ENCODE assay signal across 9 cellular contexts in genomic region chr10:22683995-22684305, GRCh38. TPM values are rescaled to one million over a fixed set of nuclear protein-coding genes. Genes with fewer than 3 reads are reported as not detected.
DNase-seq lines count a peak whose midpoint lies in the region; ATAC-seq and TF ChIP-seq lines count a peak whose summit lies in the region.
"Had no signal": no experiment of that assay in that cellular context is flagged by ENCODE, and none has a peak within 500 bp of the region (broad histone marks: within the 10 kb centered on the region; RNA-seq: fewer than 3 reads in every experiment).

No MANE protein-coding gene starts in this region.

- H3K9me3 ChIP-seq in left ventricle myocardium inferior (replicated peaks) (no peaks in the 10 kb centered on the region), adrenal gland (replicated peaks in 1 of 3) (no peaks in the 10 kb centered on the region)

- H3K4me1 ChIP-seq in left ventricle myocardium inferior (peaks cover 44% of the 10 kb centered on the region), adrenal gland (replicated peaks in 1 of 2) (peaks cover 13 to 48% of the 10 kb centered on the region in 2 donors)

- 56 to 71% (median 60%) methylated on average over 1 of the region's 1 CpG for WGBS in adrenal gland, 4 donors

- CTCF ChIA-PET in T-cell (lab: Charles Lee), result interaction anchor here in 1 of 2 donors (3.4 kb wide), 1 partner anchor 29 kb away, joined by 22 read pairs; no protein-coding TSS in a partner anchor

- no peak overlapping the region for H3K4me3 ChIP-seq in left ventricle myocardium inferior
- no peak overlapping the region for H3K4me3 ChIP-seq in adrenal gland

- H3K27ac ChIP-seq in left ventricle myocardium inferior (replicated peaks) (no peak overlapping the region), adrenal gland (peak overlapping the region in 1 of 5 donors; percentile 27)

- peak overlapping the region; percentile 92 to 97 for H3K27ac Mint-ChIP-seq in T-cell

- H3K9me3 Mint-ChIP-seq in T-cell, result no peaks in the 10 kb centered on the region

- no peak for TF ChIP-seq POLR2A in adrenal gland (IDR thresholded peaks at IDR 0.05)

- no peak for DNase-seq in Right ventricle myocardium superior
- DNase-seq in left ventricle myocardium inferior, result no peak
- no peak for DNase-seq in T-cell
- peak; percentile 38 for DNase-seq in germinal center (ENCODE audit: low spot score)
- no peak for DNase-seq in adrenal gland
- no peak for DNase-seq in COR-L47 (lab: John Stamatoyannopoulos, UW)
- no peak for DNase-seq in activated gamma-delta T cell treated with Interleukin-2 at 50 U/mL for 16 hours
- DNase-seq: NCI-H2171 treated with DMSO at 0.1 percent for 48 hours had no signal

- intact Hi-C loops in Right ventricle myocardium superior (cut with DNase I) (no loop called here), left ventricle myocardium inferior (cut with micrococcal nuclease) (no loop called here), adrenal gland (cut with DNase I) (no loop called here)

- no peaks in the 10 kb centered on the region for H3K27me3 ChIP-seq in left ventricle myocardium inferior (ENCODE audit: low read depth)
- no peaks in the 10 kb centered on the region for H3K27me3 ChIP-seq in adrenal gland

- H3K36me3 Mint-ChIP-seq in T-cell, result no peaks in the 10 kb centered on the region

- H3K27me3 Mint-ChIP-seq in T-cell, result no peaks in the 10 kb centered on the region

- POLR2A ChIA-PET in T-cell (lab: Charles Lee), result interaction anchor here (0.6 to 1.1 kb wide), 5 partner anchors 9 to 1939 kb away, joined by 3 to 7 read pairs (median 3); no protein-coding TSS in a partner anchor

- H3K4me1 Mint-ChIP-seq in T-cell, result peaks cover 90 to 92% (median 91%) of the 10 kb centered on the region in 3 donors

- TF ChIP-seq CTCF in left ventricle myocardium inferior (IDR thresholded peaks at IDR 0.05; ENCODE audit: borderline replicate concordance) (no peak), adrenal gland (IDR thresholded peaks at IDR 0.05) (no peak)

- peak overlapping the region; percentile 49 to 75 (median 65) for H3K4me3 Mint-ChIP-seq in T-cell

- ATAC-seq in Right ventricle myocardium superior (ENCODE audit: poor library complexity), result peak; percentile 8
- no peak for ATAC-seq in T-cell (replicated peaks in 1 of 4)
- no peak for ATAC-seq in HG02759 (IDR thresholded peaks at IDR 0.05; ENCODE audit: unreplicated experiment)

- H3K36me3 ChIP-seq in left ventricle myocardium inferior, result no peaks in the 10 kb centered on the region
- no peaks in the 10 kb centered on the region for H3K36me3 ChIP-seq in adrenal gland (replicated peaks in 1 of 2)

RNA-seq across cellular contexts. Expression of gene PIP4K2A, which starts 30.4 kb away (rescaled TPM):
- total RNA-seq in Right ventricle myocardium superior (13.9 TPM), left ventricle myocardium inferior (12.6 TPM), T-cell (100 to 1,000 TPM; 129 to 238 (median 160) TPM), adrenal gland (10 to 100 TPM; 23.8 to 70.6 (median 29.3) TPM)
- 10 to 100 TPM; 12.3 to 38.9 (median 13.4) TPM for polyA plus RNA-seq in adrenal gland
